Comparison of ENCODE assay signal across 18 cellular contexts in genomic region chr5:84961903-84962302, GRCh38.
"Had no signal": no experiment of that assay in that cellular context is flagged by ENCODE, and none has a peak within 500 bp of the region (broad histone marks: within the 10 kb centered on the region; RNA-seq: fewer than 3 reads in every experiment).

No MANE protein-coding gene starts in this region.

- DNase-seq: hippocampal formation; left ventricle myocardium inferior; mesendoderm; naive B cell; natural killer cell; nucleus accumbens; retina; stimulated activated CD4-positive, alpha-beta T cell treated with anti-CD3 and anti-CD28 coated beads, Interleukin-12 subunit alpha, Interleukin-12 subunit beta, amount 100 ng/mL, for 4 hours; stimulated activated CD4-positive, alpha-beta T cell treated with anti-CD3 and anti-CD28 coated beads, Interleukin-15, amount 100 ng/mL, for 24 hours; stimulated activated CD4-positive, alpha-beta T cell treated with anti-CD3 and anti-CD28 coated beads, Interleukin-2, amount 100 ng/mL, for 24 hours; stimulated activated CD4-positive, alpha-beta T cell treated with anti-CD3 and anti-CD28 coated beads, Interleukin-4, amount 100 ng/mL, for 1 hour; stimulated activated naive CD4-positive, alpha-beta T cell treated with Interleukin-2 at 50 U/mL for 16 hours; stimulated activated naive CD8-positive, alpha-beta T cell treated with anti-CD3 and anti-CD28 coated beads, Interleukin-15, amount 100 ng/mL, for 72 hours; substantia nigra had no signal

- H3K9me3 Mint-ChIP-seq: mesothelial cell of epicardium, type B pancreatic cell had no signal

- H3K27ac Mint-ChIP-seq: mesothelial cell of epicardium; naive B cell; natural killer cell; stimulated activated naive CD8-positive, alpha-beta T cell treated with anti-CD3 and anti-CD28 coated beads, Interleukin-15, amount 100 ng/mL, for 72 hours; type B pancreatic cell had no signal

- ATAC-seq: natural killer cell, pancreas, sciatic nerve had no signal

- H3K4me1 Mint-ChIP-seq: naive B cell; natural killer cell; stimulated activated naive CD8-positive, alpha-beta T cell treated with anti-CD3 and anti-CD28 coated beads, Interleukin-15, amount 100 ng/mL, for 72 hours had no signal

- H3K36me3 Mint-ChIP-seq: mesothelial cell of epicardium, naive B cell, natural killer cell, type B pancreatic cell had no signal

- H3K4me3 Mint-ChIP-seq: mesothelial cell of epicardium; naive B cell; natural killer cell; stimulated activated naive CD8-positive, alpha-beta T cell treated with anti-CD3 and anti-CD28 coated beads, Interleukin-15, amount 100 ng/mL, for 72 hours; type B pancreatic cell had no signal

- H3K27me3 Mint-ChIP-seq: naive B cell; stimulated activated naive CD8-positive, alpha-beta T cell treated with anti-CD3 and anti-CD28 coated beads, Interleukin-15, amount 100 ng/mL, for 72 hours; type B pancreatic cell had no signal
